In genomic region chr10:6647811-6648526, GRCh38 we compare ENCODE assay signal across 8 cellular contexts.
A peak's percentile ranks its signal among the peaks of the same experiment; 100 is the strongest.
DNase-seq lines count a peak whose midpoint lies in the region; ATAC-seq and TF ChIP-seq lines count a peak whose summit lies in the region.

No MANE protein-coding gene starts in this region.

- peak; percentile 33 for DNase-seq in 8988T
- peak; percentile 66 for DNase-seq in HT-29 (ENCODE audit: low spot score)
- DNase-seq in body of pancreas: peak; percentile 48 to 65 (median 50)
- DNase-seq in right lobe of liver: peak in 2 of 3 donors; percentile 39 to 52
- DNase-seq in stimulated activated CD8-positive, alpha-beta memory T cell treated with anti-CD3 and anti-CD28 coated beads, Interleukin-4, amount 100 ng/mL, for 4 hours (ENCODE audit: low read depth in 2 of 2, low spot score in 1 of 2): peak; percentile 40 to 52

- no peak for TF ChIP-seq POLR2A in body of pancreas (IDR thresholded peaks at IDR 0.05)
- TF ChIP-seq POLR2A in right lobe of liver (IDR thresholded peaks at IDR 0.05): no peak

- no peak overlapping the region for H3K27ac ChIP-seq in VCaP
- no peak overlapping the region for H3K27ac ChIP-seq in body of pancreas
- H3K27ac ChIP-seq in right lobe of liver: no peak overlapping the region

- peak; percentile 77 for ATAC-seq in GM18511 (IDR thresholded peaks at IDR 0.05; ENCODE audit: unreplicated experiment)
- peak; percentile 55 for ATAC-seq in body of pancreas
- ATAC-seq in right lobe of liver: peak; percentile 81 to 98 (median 90)
- no peak for ATAC-seq in HG03521 (IDR thresholded peaks at IDR 0.05; ENCODE audit: unreplicated experiment)

- 36 to 48% methylated on average over 12 to 13 of the region's 13 CpGs for WGBS in body of pancreas, 2 donors
- 29% methylated on average over 11 of the region's 13 CpGs for WGBS in right lobe of liver (ENCODE audit: insufficient coverage, low coverage, low lambda C conversion rate, missing lambda C conversion rate)

- H3K9me3 ChIP-seq in body of pancreas: no peaks in the 10 kb centered on the region
- no peaks in the 10 kb centered on the region for H3K9me3 ChIP-seq in right lobe of liver

- TF ChIP-seq CTCF in VCaP (conservative IDR thresholded peaks at IDR 0.05) (peak; percentile 67), body of pancreas (IDR thresholded peaks at IDR 0.05) (peak; percentile 50 to 68 (median 64)), right lobe of liver (IDR thresholded peaks at IDR 0.05) (peak; percentile 40 to 77 (median 72))

- no peak overlapping the region for H3K4me3 ChIP-seq in body of pancreas
- no peak overlapping the region for H3K4me3 ChIP-seq in right lobe of liver

- H3K27me3 ChIP-seq in body of pancreas (no peaks in the 10 kb centered on the region), right lobe of liver (no peaks in the 10 kb centered on the region)

- intact Hi-C loops in body of pancreas (cut with DNase I): no loop called here
- intact Hi-C loops in right lobe of liver (cut with DNase I): loop anchor here in 1 of 2 donors (10.0 kb wide), 1 partner anchor 73 kb away; no protein-coding TSS in a partner anchor

- H3K4me1 ChIP-seq in body of pancreas (no peaks in the 10 kb centered on the region), right lobe of liver (no peaks in the 10 kb centered on the region)

- no peaks in the 10 kb centered on the region for H3K36me3 ChIP-seq in body of pancreas (replicated peaks in 1 of 2; ENCODE audit: insufficient read depth in 1 of 2, low read depth in 2 of 2)
- no peaks in the 10 kb centered on the region for H3K36me3 ChIP-seq in right lobe of liver
